13 cellular contexts compared by ENCODE assay signal in genomic region chr16:84942786-84943185, GRCh38.
"Had no signal": no experiment of that assay in that cellular context is flagged by ENCODE, and none has a peak within 500 bp of the region (broad histone marks: within the 10 kb centered on the region; RNA-seq: fewer than 3 reads in every experiment).

No MANE protein-coding gene starts in this region.

- H3K27ac Mint-ChIP-seq: activated CD4-positive, alpha-beta memory T cell treated with anti-CD3 and anti-CD28 coated beads for 36 hours; activated naive CD8-positive, alpha-beta T cell treated with anti-CD3 and anti-CD28 coated beads for 36 hours; brain; natural killer cell treated with Interleukin-12 subunit alpha and Interleukin-12 subunit beta and Interleukin-15 and Interleukin-18, amount 100 ng/mL, for 72 hours had no signal

- H3K27me3 ChIP-seq: tibial artery, uterus had no signal

- H3K9me3 Mint-ChIP-seq: activated naive CD8-positive, alpha-beta T cell treated with anti-CD3 and anti-CD28 coated beads for 36 hours; central memory CD8-positive, alpha-beta T cell; natural killer cell treated with Interleukin-12 subunit alpha and Interleukin-12 subunit beta and Interleukin-15 and Interleukin-18, amount 100 ng/mL, for 72 hours had no signal

- H3K4me1 ChIP-seq: tibial artery had no signal

- H3K36me3 Mint-ChIP-seq: activated CD4-positive, alpha-beta memory T cell treated with anti-CD3 and anti-CD28 coated beads for 36 hours; activated naive CD8-positive, alpha-beta T cell treated with anti-CD3 and anti-CD28 coated beads for 36 hours; brain; natural killer cell treated with Interleukin-12 subunit alpha and Interleukin-12 subunit beta and Interleukin-15 and Interleukin-18, amount 100 ng/mL, for 72 hours had no signal

- H3K4me3 ChIP-seq: coronary artery, tibial artery, uterus had no signal

- H3K27ac ChIP-seq: coronary artery, tibial artery had no signal

- H3K4me3 Mint-ChIP-seq: activated CD4-positive, alpha-beta memory T cell treated with anti-CD3 and anti-CD28 coated beads for 36 hours; activated naive CD8-positive, alpha-beta T cell treated with anti-CD3 and anti-CD28 coated beads for 36 hours; central memory CD8-positive, alpha-beta T cell; natural killer cell treated with Interleukin-12 subunit alpha and Interleukin-12 subunit beta and Interleukin-15 and Interleukin-18, amount 100 ng/mL, for 72 hours had no signal

- H3K9me3 ChIP-seq: tibial artery, uterus had no signal

- H3K36me3 ChIP-seq: tibial artery, uterus had no signal

- H3K4me1 Mint-ChIP-seq: activated naive CD8-positive, alpha-beta T cell treated with anti-CD3 and anti-CD28 coated beads for 36 hours; brain; central memory CD8-positive, alpha-beta T cell had no signal

- DNase-seq: activated CD4-positive, alpha-beta memory T cell treated with anti-CD3 and anti-CD28 coated beads for 36 hours; activated naive CD4-positive, alpha-beta T cell; activated naive CD8-positive, alpha-beta T cell treated with anti-CD3 and anti-CD28 coated beads for 36 hours; occipital lobe; retina; stimulated activated naive CD8-positive, alpha-beta T cell treated with anti-CD3 and anti-CD28 coated beads, Interleukin-15, Interleukin-2, amounts not matched to agents 100 U/mL and 50 U/mL, for 24 hours; substantia nigra; tibial artery; uterus had no signal
